8 cellular contexts compared by ENCODE assay signal in the genomic region with DNA sequence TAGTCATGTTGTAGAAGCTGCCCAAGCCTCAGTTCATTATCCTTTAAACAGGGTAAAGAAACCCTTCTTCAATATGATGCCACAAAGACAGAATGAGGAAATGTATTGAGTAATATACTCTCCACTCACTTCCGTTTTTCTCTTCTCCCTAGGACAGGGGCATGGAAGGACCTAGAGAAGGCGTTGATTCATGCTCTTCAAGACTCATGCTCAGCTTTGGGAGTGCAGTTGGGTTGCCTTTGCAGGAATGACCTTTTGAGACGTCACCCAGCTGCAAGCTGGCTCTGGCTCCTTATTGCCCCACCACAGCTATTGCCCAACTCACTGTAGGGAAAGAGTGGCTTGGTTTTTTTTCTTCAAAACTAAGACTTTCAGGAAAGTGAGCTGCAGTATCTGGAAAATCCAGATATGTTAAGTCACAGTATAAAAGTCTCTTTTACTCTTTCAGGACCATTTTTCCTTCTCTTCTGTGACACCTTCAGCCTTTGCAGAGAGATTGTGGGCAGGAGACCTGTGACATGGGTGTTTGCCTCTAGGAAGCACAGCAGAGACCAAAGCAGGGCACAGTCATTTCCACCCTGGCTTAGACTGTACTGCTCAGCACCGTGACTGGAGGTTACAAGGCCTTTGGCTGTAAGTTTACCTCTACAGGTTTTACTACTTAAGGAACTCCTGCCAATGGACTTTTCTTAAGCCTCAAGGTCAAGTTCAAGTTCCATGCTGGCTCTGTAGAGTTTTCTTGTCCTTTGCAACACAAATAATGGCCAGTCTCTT. TPM values are rescaled to one million over a fixed set of nuclear protein-coding genes. Genes with fewer than 3 reads are reported as not detected.
DNase-seq lines count a peak whose midpoint lies in the region; ATAC-seq and TF ChIP-seq lines count a peak whose summit lies in the region.

No MANE protein-coding gene starts in this region.

- no peak overlapping the region for H3K4me3 ChIP-seq in psoas muscle

- ATAC-seq in GM19043 (IDR thresholded peaks at IDR 0.05; ENCODE audit: low read depth, unreplicated experiment), result peak; percentile 67
- ATAC-seq in HG03342 (IDR thresholded peaks at IDR 0.05; ENCODE audit: unreplicated experiment), result peak; percentile 89
- ATAC-seq in psoas muscle, result peak; percentile 49 to 86 (median 66)

- H3K36me3 ChIP-seq in psoas muscle (ENCODE audit: insufficient read depth in 1 of 2, low read depth in 1 of 2), result no peaks in the 10 kb centered on the region

- no peak for TF ChIP-seq CTCF in psoas muscle (IDR thresholded peaks at IDR 0.05)

- H3K27me3 ChIP-seq in psoas muscle (ENCODE audit: insufficient read depth in 3 of 3, low read length in 2 of 3), result no peaks in the 10 kb centered on the region

- 60 to 69% (median 61%) methylated on average over 4 of the region's 4 CpGs for WGBS in psoas muscle, 3 donors

- intact Hi-C loops in psoas muscle (cut with DNase I), result no loop called here

- DNase-seq in AG08396 (ENCODE audit: low spot score) (peak; percentile 35), amniotic epithelial cell (ENCODE audit: low read depth) (peak; percentile 96), psoas muscle (peak; percentile 55 to 75), amniotic stem cell (lab: John Stamatoyannopoulos, UW) (no peak), DMS114 treated with DMSO at 0.1 percent for 48 hours (lab: John Stamatoyannopoulos, UW; ENCODE audit: unreplicated experiment) (no peak), SK-N-DZ (ENCODE audit: low spot score) (no peak)

- no peak overlapping the region for H3K27ac ChIP-seq in psoas muscle

- no peaks in the 10 kb centered on the region for H3K4me1 ChIP-seq in psoas muscle

- no peaks in the 10 kb centered on the region for H3K9me3 ChIP-seq in psoas muscle

RNA-seq across cellular contexts. Expression of a gene that starts 39.5 kb away (rescaled TPM):
- total RNA-seq in psoas muscle, result not detected
- polyA plus RNA-seq in psoas muscle, result not detected
- polyA plus RNA-seq in SK-N-DZ (2014; cell fraction: cytosol; rRNA removed), result not detected in 2 replicates
- polyA plus RNA-seq in SK-N-DZ (2014; cell fraction: nucleus; rRNA removed), result not detected in 2 replicates

Comparison
In these comparisons a context has a peak if more than half of its experiments do, and no peak if none do; other contexts are left out.
1. DNase-seq: peak in AG08396 (single experiment), amniotic epithelial cell (single experiment) and psoas muscle (2 of 2); none in amniotic stem cell (single experiment), DMS114 treated with DMSO at 0.1 percent for 48 hours (single experiment) and SK-N-DZ (single experiment).
2. Peak in every context shown above with its lines, with median percentiles within 50 percentile points of each other: ATAC-seq.